In the genomic region with DNA sequence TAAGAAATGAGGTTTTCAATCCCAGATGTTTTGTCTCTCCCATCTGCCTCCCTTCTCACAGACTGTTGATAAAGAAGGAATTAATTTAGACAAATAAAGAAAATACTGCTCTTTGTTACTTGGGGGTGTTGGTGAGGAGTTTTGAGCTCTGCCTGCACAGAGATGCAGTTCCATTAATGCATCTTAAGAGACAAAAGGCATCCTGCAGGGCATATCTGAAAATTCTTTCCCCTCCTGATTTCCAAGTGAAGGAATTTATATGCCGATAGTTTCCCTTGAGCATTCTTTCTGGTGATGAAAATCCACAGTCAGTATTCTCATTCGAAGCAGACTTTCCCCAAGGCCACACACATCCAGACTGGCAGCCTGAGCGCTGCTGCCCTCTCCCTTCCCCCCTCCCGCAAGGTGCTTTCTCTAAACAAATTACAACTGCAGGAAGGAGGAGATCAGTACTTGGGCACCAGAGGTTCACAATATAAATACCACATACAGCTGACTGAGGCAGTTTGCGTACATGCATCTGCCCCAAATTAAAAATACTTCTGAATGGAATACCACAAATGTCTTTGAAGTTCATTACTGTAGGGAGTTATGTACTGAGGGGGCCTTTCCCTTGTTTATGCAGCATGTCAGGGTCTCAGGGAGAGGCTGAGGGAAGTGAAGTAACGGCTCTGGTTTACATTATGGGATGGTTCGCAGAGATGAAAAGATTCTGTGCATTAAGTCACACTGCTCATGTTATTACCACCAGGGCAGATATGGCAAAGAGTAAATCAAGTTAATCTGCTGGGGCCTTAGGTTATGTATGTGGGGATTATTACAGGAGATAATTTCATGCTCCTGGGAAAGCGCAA, we compare ENCODE assay signal across 15 cellular contexts.
A peak's percentile ranks its signal among the peaks of the same experiment; 100 is the strongest.
DNase-seq lines count a peak whose midpoint lies in the region; TF ChIP-seq lines count a peak whose summit lies in the region.
"Had no signal": no experiment of that assay in that cellular context is flagged by ENCODE, and none has a peak within 500 bp of the region (broad histone marks: within the 10 kb centered on the region; RNA-seq: fewer than 3 reads in every experiment).

No MANE protein-coding gene starts in this region.

- no peaks in the 10 kb centered on the region for H3K79me2 ChIP-seq in osteoblast (ENCODE audit: insufficient read depth, low read length)

- no peak overlapping the region for H3K4me3 ChIP-seq in osteoblast (ENCODE audit: insufficient read depth, low read length)

- no peaks in the 10 kb centered on the region for H3K9me3 ChIP-seq in osteoblast (ENCODE audit: low read depth, low read length)

- H3K4me1 ChIP-seq in osteoblast (ENCODE audit: insufficient read depth, low read length): no peaks in the 10 kb centered on the region

- H4K20me1 ChIP-seq in osteoblast (ENCODE audit: insufficient read depth, low read length): no peaks in the 10 kb centered on the region

- peak overlapping the region; percentile 18 for H2AFZ ChIP-seq in osteoblast (ENCODE audit: low read length)

- peak; percentile 50 for DNase-seq in ELF-1 (ENCODE audit: low read depth, low spot score)
- DNase-seq in NCI-H69 (lab: John Stamatoyannopoulos, UW): peak; percentile 1
- DNase-seq in fibroblast of peridontal ligament (ENCODE audit: extremely low read depth): peak; percentile 42
- peak; percentile 8 for DNase-seq in osteoblast (ENCODE audit: insufficient read length, low spot score, missing footprints)
- no peak for DNase-seq in NCI-H2029 treated with DMSO at 0.1 percent for 48 hours (lab: John Stamatoyannopoulos, UW)
- no peak for DNase-seq in activated gamma-delta T cell treated with Interleukin-2 at 50 U/mL for 16 hours
- no peak for DNase-seq in effector CD4-positive, alpha-beta T cell
- DNase-seq in NCI-H1105 treated with DMSO at 0.1 percent for 48 hours (lab: John Stamatoyannopoulos, UW): no peak
- DNase-seq: activated CD4-positive, alpha-beta T cell treated with anti-CD3 and anti-CD28 coated beads for 4 hours; activated T-cell treated with anti-CD3 and anti-CD28 coated beads, Interleukin-2, amount 50 U/mL, for 48 hours; anterior cingulate cortex; CD4-positive, alpha-beta T cell; right cardiac atrium; stimulated activated naive CD8-positive, alpha-beta T cell treated with anti-CD3 and anti-CD28 coated beads, Interleukin-15, Interleukin-2, amounts not matched to agents 100 U/mL and 50 U/mL, for 24 hours; T-helper 1 cell had no signal

- H3K27me3 ChIP-seq in osteoblast (ENCODE audit: insufficient read depth, low read length): no peaks in the 10 kb centered on the region

- H3K36me3 ChIP-seq in osteoblast (ENCODE audit: insufficient read depth, low read length): no peaks in the 10 kb centered on the region

- TF ChIP-seq CTCF in osteoblast (IDR thresholded peaks at IDR 0.05; ENCODE audit: extremely low read depth, low read depth, low read length): no peak

- H3K27ac ChIP-seq in osteoblast (ENCODE audit: low read depth, low read length): no peak overlapping the region

- no peak overlapping the region for H3K4me2 ChIP-seq in osteoblast (ENCODE audit: insufficient read depth, low read length)

Comparison
In these comparisons a context has a peak if more than half of its experiments do, and no peak if none do; other contexts are left out.
1. DNase-seq: peak in ELF-1 (single experiment), NCI-H69 (single experiment), fibroblast of peridontal ligament (single experiment) and osteoblast (single experiment); none in NCI-H2029 treated with DMSO at 0.1 percent for 48 hours (single experiment), activated gamma-delta T cell treated with Interleukin-2 at 50 U/mL for 16 hours (single experiment), effector CD4-positive, alpha-beta T cell (single experiment) and NCI-H1105 treated with DMSO at 0.1 percent for 48 hours (single experiment).